Comparison of ENCODE assay signal across 6 cellular contexts in genomic region chr14:28944605-28945004, GRCh38.
"Had no signal": no experiment of that assay in that cellular context is flagged by ENCODE, and none has a peak within 500 bp of the region (broad histone marks: within the 10 kb centered on the region; RNA-seq: fewer than 3 reads in every experiment).

No MANE protein-coding gene starts in this region.

- H3K4me3 ChIP-seq: K562 had no signal

- H3K27ac ChIP-seq: HL-60 had no signal

- ATAC-seq: HepG2, K562 had no signal

- DNase-seq: IMR-90, KBM-7, KG1 had no signal
